In the genomic region with DNA sequence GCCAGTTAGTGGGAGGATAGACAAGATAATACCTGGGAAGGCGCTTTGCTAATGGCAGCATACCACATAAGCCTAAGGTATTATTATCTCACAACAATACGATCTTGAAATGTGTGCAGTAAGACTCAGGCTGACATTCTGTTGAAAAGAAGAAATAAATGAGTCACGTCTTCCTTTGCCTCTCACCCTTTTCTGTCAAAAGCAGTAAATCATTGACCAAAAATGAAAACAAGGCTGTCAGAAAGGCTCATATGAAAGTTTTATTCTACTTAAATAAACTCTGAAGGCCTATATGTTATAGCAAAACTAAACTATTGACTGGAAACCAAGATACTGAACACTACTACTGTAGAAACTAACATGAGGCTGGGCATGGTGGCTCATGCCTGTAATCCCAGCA, we compare ENCODE assay signal across 23 cellular contexts. TPM values are rescaled to one million over a fixed set of nuclear protein-coding genes. Genes with fewer than 3 reads are reported as not detected.
A peak's percentile ranks its signal among the peaks of the same experiment; 100 is the strongest.
DNase-seq lines count a peak whose midpoint lies in the region; ATAC-seq lines count a peak whose summit lies in the region.
"Had no signal": no experiment of that assay in that cellular context is flagged by ENCODE, and none has a peak within 500 bp of the region (broad histone marks: within the 10 kb centered on the region; RNA-seq: fewer than 3 reads in every experiment).

No MANE protein-coding gene starts in this region.

- DNase-seq in activated CD4-positive, alpha-beta T cell treated with anti-CD3 and anti-CD28 coated beads for 36 hours = no peak
- DNase-seq in activated CD4-positive, alpha-beta T cell treated with anti-CD3 and anti-CD28 coated beads for 4 hours = no peak
- DNase-seq in stimulated activated effector memory CD8-positive, alpha-beta T cell treated with anti-CD3 and anti-CD28 coated beads, Interleukin-12 subunit alpha, Interleukin-12 subunit beta, amount 100 ng/mL, for 72 hours (ENCODE audit: low spot score in 2 of 2) = no peak
- no peak for DNase-seq in stimulated activated CD8-positive, alpha-beta memory T cell treated with anti-CD3 and anti-CD28 coated beads, Interleukin-4, amount 100 ng/mL, for 48 hours
- DNase-seq in mesenteric fat pad (ENCODE audit: low spot score) (no peak), A172 (ENCODE audit: low spot score) (no peak)
- DNase-seq: activated CD4-positive, alpha-beta T cell treated with anti-CD3 and anti-CD28 coated beads, Interleukin-2, amount 50 U/mL, for 1 hour; activated naive CD4-positive, alpha-beta T cell treated with anti-CD3 and anti-CD28 coated beads, Interleukin-2, amount 10 ng/mL, durations not matched to agents 7 days and 5 days; activated T-cell treated with anti-CD3 and anti-CD28 coated beads, Interleukin-2, amount 50 U/mL, for 48 hours; amygdala; CD4-positive, CD25-positive, alpha-beta regulatory T cell; islet precursor cell; naive B cell; NCI-H1105; NCI-H2029; NCI-H526; SJCRH30; stimulated activated naive CD4-positive, alpha-beta T cell treated with Interleukin-2 at 50 U/mL for 16 hours; testis had no signal

- CTCF ChIA-PET in activated CD4-positive, alpha-beta T cell treated with anti-CD3 and anti-CD28 coated beads for 36 hours (lab: Charles Lee) = interaction anchor here (0.7 to 3.5 kb wide), 4 partner anchors 14 to 407 kb away, joined by 3 to 9 read pairs (median 3); partner anchors contain the start of gene OLIG3

- intact Hi-C loops in activated CD4-positive, alpha-beta T cell treated with anti-CD3 and anti-CD28 coated beads for 36 hours (cut with DNase I, micrococcal nuclease) = no loop called here

- H3K4me3 Mint-ChIP-seq in activated CD4-positive, alpha-beta T cell treated with anti-CD3 and anti-CD28 coated beads for 36 hours = no peak overlapping the region
- peak overlapping the region; percentile 34 for H3K4me3 Mint-ChIP-seq in T-helper 1 cell treated with Interleukin-12 subunit alpha and Interleukin-12 subunit beta and Interleukin-4 antibody, amounts not matched to agents 30 μg/mL and 1 μg/mL, for 36 hours
- H3K4me3 Mint-ChIP-seq in stimulated activated effector memory CD8-positive, alpha-beta T cell treated with anti-CD3 and anti-CD28 coated beads, Interleukin-12 subunit alpha, Interleukin-12 subunit beta, amount 100 ng/mL, for 72 hours = no peak overlapping the region
- H3K4me3 Mint-ChIP-seq: activated naive CD4-positive, alpha-beta T cell treated with anti-CD3 and anti-CD28 coated beads, Interleukin-2, amount 10 ng/mL, durations not matched to agents 7 days and 5 days; CD4-positive, CD25-positive, alpha-beta regulatory T cell; mesothelial cell of epicardium; naive B cell had no signal

- no peaks in the 10 kb centered on the region for H3K36me3 Mint-ChIP-seq in activated CD4-positive, alpha-beta T cell treated with anti-CD3 and anti-CD28 coated beads for 36 hours (ENCODE audit: low read depth)
- peaks cover 2% of the 10 kb centered on the region for H3K36me3 Mint-ChIP-seq in T-helper 1 cell treated with Interleukin-12 subunit alpha and Interleukin-12 subunit beta and Interleukin-4 antibody, amounts not matched to agents 30 μg/mL and 1 μg/mL, for 36 hours (ENCODE audit: low read depth)
- H3K36me3 Mint-ChIP-seq in stimulated activated effector memory CD8-positive, alpha-beta T cell treated with anti-CD3 and anti-CD28 coated beads, Interleukin-12 subunit alpha, Interleukin-12 subunit beta, amount 100 ng/mL, for 72 hours = peaks cover 5% of the 10 kb centered on the region
- H3K36me3 Mint-ChIP-seq: activated naive CD4-positive, alpha-beta T cell treated with anti-CD3 and anti-CD28 coated beads, Interleukin-2, amount 10 ng/mL, durations not matched to agents 7 days and 5 days; CD4-positive, CD25-positive, alpha-beta regulatory T cell; mesothelial cell of epicardium; naive B cell had no signal

- H3K27ac Mint-ChIP-seq in activated CD4-positive, alpha-beta T cell treated with anti-CD3 and anti-CD28 coated beads for 36 hours = no peak overlapping the region
- H3K27ac Mint-ChIP-seq in T-helper 1 cell treated with Interleukin-12 subunit alpha and Interleukin-12 subunit beta and Interleukin-4 antibody, amounts not matched to agents 30 μg/mL and 1 μg/mL, for 36 hours = no peak overlapping the region
- H3K27ac Mint-ChIP-seq in stimulated activated effector memory CD8-positive, alpha-beta T cell treated with anti-CD3 and anti-CD28 coated beads, Interleukin-12 subunit alpha, Interleukin-12 subunit beta, amount 100 ng/mL, for 72 hours = no peak overlapping the region
- H3K27ac Mint-ChIP-seq: activated naive CD4-positive, alpha-beta T cell treated with anti-CD3 and anti-CD28 coated beads, Interleukin-2, amount 10 ng/mL, durations not matched to agents 7 days and 5 days; CD4-positive, CD25-positive, alpha-beta regulatory T cell; mesothelial cell of epicardium; naive B cell; progenitor cell of endocrine pancreas had no signal

- H3K4me1 Mint-ChIP-seq in activated CD4-positive, alpha-beta T cell treated with anti-CD3 and anti-CD28 coated beads for 36 hours = peaks cover 7% of the 10 kb centered on the region
- H3K4me1 Mint-ChIP-seq in T-helper 1 cell treated with Interleukin-12 subunit alpha and Interleukin-12 subunit beta and Interleukin-4 antibody, amounts not matched to agents 30 μg/mL and 1 μg/mL, for 36 hours (ENCODE audit: low read depth) = peaks cover 14% of the 10 kb centered on the region
- H3K4me1 Mint-ChIP-seq in stimulated activated effector memory CD8-positive, alpha-beta T cell treated with anti-CD3 and anti-CD28 coated beads, Interleukin-12 subunit alpha, Interleukin-12 subunit beta, amount 100 ng/mL, for 72 hours = peaks cover 17% of the 10 kb centered on the region
- H3K4me1 Mint-ChIP-seq: activated naive CD4-positive, alpha-beta T cell treated with anti-CD3 and anti-CD28 coated beads, Interleukin-2, amount 10 ng/mL, durations not matched to agents 7 days and 5 days; CD4-positive, CD25-positive, alpha-beta regulatory T cell had no signal

- peaks cover 6% of the 10 kb centered on the region for H3K27me3 Mint-ChIP-seq in activated CD4-positive, alpha-beta T cell treated with anti-CD3 and anti-CD28 coated beads for 36 hours
- peaks cover 2% of the 10 kb centered on the region for H3K27me3 Mint-ChIP-seq in T-helper 1 cell treated with Interleukin-12 subunit alpha and Interleukin-12 subunit beta and Interleukin-4 antibody, amounts not matched to agents 30 μg/mL and 1 μg/mL, for 36 hours (ENCODE audit: low read depth)
- H3K27me3 Mint-ChIP-seq: naive B cell, progenitor cell of endocrine pancreas had no signal

- H3K9me3 Mint-ChIP-seq in activated CD4-positive, alpha-beta T cell treated with anti-CD3 and anti-CD28 coated beads for 36 hours (ENCODE audit: low read depth) = no peaks in the 10 kb centered on the region
- H3K9me3 Mint-ChIP-seq in T-helper 1 cell treated with Interleukin-12 subunit alpha and Interleukin-12 subunit beta and Interleukin-4 antibody, amounts not matched to agents 30 μg/mL and 1 μg/mL, for 36 hours = no peaks in the 10 kb centered on the region
- no peaks in the 10 kb centered on the region for H3K9me3 Mint-ChIP-seq in stimulated activated effector memory CD8-positive, alpha-beta T cell treated with anti-CD3 and anti-CD28 coated beads, Interleukin-12 subunit alpha, Interleukin-12 subunit beta, amount 100 ng/mL, for 72 hours
- H3K9me3 Mint-ChIP-seq: activated naive CD4-positive, alpha-beta T cell treated with anti-CD3 and anti-CD28 coated beads, Interleukin-2, amount 10 ng/mL, durations not matched to agents 7 days and 5 days; CD4-positive, CD25-positive, alpha-beta regulatory T cell; naive B cell had no signal

- ATAC-seq in activated CD4-positive, alpha-beta T cell treated with anti-CD3 and anti-CD28 coated beads for 36 hours = peak; percentile 70
- peak; percentile 46 for ATAC-seq in HG03135 (IDR thresholded peaks at IDR 0.05; ENCODE audit: unreplicated experiment)
- ATAC-seq in stimulated activated effector memory CD8-positive, alpha-beta T cell treated with anti-CD3 and anti-CD28 coated beads, Interleukin-12 subunit alpha, Interleukin-12 subunit beta, amount 100 ng/mL, for 72 hours = peak; percentile 80

- POLR2A ChIA-PET in activated CD4-positive, alpha-beta T cell treated with anti-CD3 and anti-CD28 coated beads for 36 hours (lab: Charles Lee) = no interaction called here

RNA-seq across cellular contexts. Expression of gene IL20RA, which starts 43.1 kb away (rescaled TPM):
- total RNA-seq in activated CD4-positive, alpha-beta T cell treated with anti-CD3 and anti-CD28 coated beads for 36 hours = not detected
- total RNA-seq in mesenteric fat pad = 0.93 TPM
- not detected in 2 replicates for total RNA-seq in A172 (2014; rRNA removed; shearing (Covaris generic))
- total RNA-seq: CD4-positive, CD25-positive, alpha-beta regulatory T cell had no signal
